Comparison of ENCODE assay signal across 8 cellular contexts in the genomic region with DNA sequence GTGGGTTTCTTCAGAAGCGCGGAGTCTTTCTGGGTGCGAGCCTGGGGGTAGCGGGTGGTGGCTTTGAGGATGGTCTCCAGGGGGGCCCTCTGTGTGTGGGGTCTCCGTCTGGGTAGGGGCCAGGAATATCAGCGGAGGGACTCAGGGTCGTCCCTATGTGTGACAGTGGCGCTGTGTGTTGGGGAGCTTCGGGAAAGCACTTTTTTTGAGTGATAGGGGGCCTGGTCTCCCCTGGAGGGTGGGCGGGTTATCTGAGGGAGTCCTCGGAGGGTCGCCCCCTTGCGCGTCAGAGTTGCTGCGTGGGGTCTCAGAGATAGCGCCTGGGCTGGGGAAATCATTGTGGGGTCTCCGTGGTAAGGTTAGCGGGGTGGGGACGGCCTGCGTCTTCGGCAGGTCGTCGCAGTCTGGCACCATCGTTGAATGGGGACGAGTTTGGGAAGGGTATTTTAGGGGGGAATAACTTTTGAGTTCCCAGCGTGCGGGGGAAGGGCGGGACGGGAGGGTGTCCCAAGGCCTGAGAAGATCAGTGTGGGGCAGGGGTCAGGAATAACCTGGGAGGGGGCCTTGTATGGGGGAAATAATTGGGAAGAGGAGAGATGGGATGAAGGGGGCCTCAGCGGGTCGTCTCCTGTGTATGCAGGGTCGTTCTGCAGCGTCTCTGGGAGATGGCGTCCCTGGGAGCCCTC. TPM values are rescaled to one million over a fixed set of nuclear protein-coding genes. Genes with fewer than 3 reads are reported as not detected.
DNase-seq lines count a peak whose midpoint lies in the region; ATAC-seq and TF ChIP-seq lines count a peak whose summit lies in the region.

No MANE protein-coding gene starts in this region.

- H3K4me1 ChIP-seq in esophagus squamous epithelium (peaks cover 24 to 59% (median 25%) of the 10 kb centered on the region in 3 donors), osteoblast (ENCODE audit: insufficient read depth, low read length) (peaks cover 31% of the 10 kb centered on the region)

- peak overlapping the region; percentile 97 for H3K4me3 Mint-ChIP-seq in activated CD4-positive, alpha-beta T cell treated with anti-CD3 and anti-CD28 coated beads, Interleukin-2, amount 10 ng/mL, durations not matched to agents 7 days and 5 days

- no peaks in the 10 kb centered on the region for H3K9me3 Mint-ChIP-seq in activated CD4-positive, alpha-beta T cell treated with anti-CD3 and anti-CD28 coated beads, Interleukin-2, amount 10 ng/mL, durations not matched to agents 7 days and 5 days

- H3K36me3 ChIP-seq in esophagus squamous epithelium (peaks cover 0 to 8% (median 4%) of the 10 kb centered on the region in 3 donors), osteoblast (ENCODE audit: insufficient read depth, low read length) (no peaks in the 10 kb centered on the region)

- no peak for ATAC-seq in HG03378 (IDR thresholded peaks at IDR 0.05; ENCODE audit: unreplicated experiment)

- H3K4me1 Mint-ChIP-seq in activated CD4-positive, alpha-beta T cell treated with anti-CD3 and anti-CD28 coated beads, Interleukin-2, amount 10 ng/mL, durations not matched to agents 7 days and 5 days = peaks cover 20% of the 10 kb centered on the region

- CTCF ChIA-PET in activated CD4-positive, alpha-beta T cell treated with anti-CD3 and anti-CD28 coated beads, Interleukin-2, amount 10 ng/mL, durations not matched to agents 7 days and 5 days (lab: Charles Lee) = interaction anchor here (1.0 to 1.9 kb wide), 4 partner anchors 13 to 186 kb away, joined by 3 to 6 read pairs (median 6); partner anchors contain the start of gene NACC1

- H3K4me3 ChIP-seq in esophagus squamous epithelium (peak overlapping the region; percentile 85 to 99 (median 94)), osteoblast (ENCODE audit: insufficient read depth, low read length) (peak overlapping the region; percentile 97)

- H4K20me1 ChIP-seq in osteoblast (ENCODE audit: insufficient read depth, low read length) = peaks cover 17% of the 10 kb centered on the region

- peak; percentile 17 for DNase-seq in activated gamma-delta T cell treated with Interleukin-2 at 50 U/mL for 16 hours
- DNase-seq in activated gamma-delta T cell (lab: John Stamatoyannopoulos, UW) = no peak
- DNase-seq in activated CD4-positive, alpha-beta T cell treated with anti-CD3 and anti-CD28 coated beads, Interleukin-2, amount 10 ng/mL, durations not matched to agents 7 days and 5 days = peak; percentile 35
- no peak for DNase-seq in esophagus squamous epithelium (lab: John Stamatoyannopoulos, UW)
- DNase-seq in osteoblast (ENCODE audit: insufficient read length, low spot score, missing footprints) = peak; percentile 74
- DNase-seq in midbrain (lab: John Stamatoyannopoulos, UW) = no peak
- DNase-seq in OCI-M1 (lab: John Stamatoyannopoulos, UW) = no peak

- H3K79me2 ChIP-seq in osteoblast (ENCODE audit: insufficient read depth, low read length) = peaks cover 51% of the 10 kb centered on the region

- H3K27ac ChIP-seq in esophagus squamous epithelium (peak overlapping the region; percentile 96 to 100 (median 100)), osteoblast (ENCODE audit: low read depth, low read length) (peak overlapping the region; percentile 96)

- WGBS in esophagus squamous epithelium, 2 donors = 0% methylated on average over 7 to 19 of the region's 34 CpGs

- peak overlapping the region; percentile 44 for H2AFZ ChIP-seq in osteoblast (ENCODE audit: low read length)

- H3K9me3 ChIP-seq in esophagus squamous epithelium (no peaks in the 10 kb centered on the region), osteoblast (ENCODE audit: low read depth, low read length) (no peaks in the 10 kb centered on the region)

- peak overlapping the region; percentile 97 for H3K4me2 ChIP-seq in osteoblast (ENCODE audit: insufficient read depth, low read length)

- TF ChIP-seq CTCF in esophagus squamous epithelium (IDR thresholded peaks at IDR 0.05) (no peak), osteoblast (IDR thresholded peaks at IDR 0.05; ENCODE audit: extremely low read depth, low read depth, low read length) (no peak)

- POLR2A ChIA-PET in activated CD4-positive, alpha-beta T cell treated with anti-CD3 and anti-CD28 coated beads, Interleukin-2, amount 10 ng/mL, durations not matched to agents 7 days and 5 days (lab: Charles Lee) = no interaction called here

- H3K27me3 ChIP-seq in esophagus squamous epithelium (no peaks in the 10 kb centered on the region), osteoblast (ENCODE audit: insufficient read depth, low read length) (no peaks in the 10 kb centered on the region)

- H3K27ac Mint-ChIP-seq in activated CD4-positive, alpha-beta T cell treated with anti-CD3 and anti-CD28 coated beads, Interleukin-2, amount 10 ng/mL, durations not matched to agents 7 days and 5 days = peak overlapping the region; percentile 91

- no peak for TF ChIP-seq POLR2A in esophagus squamous epithelium (IDR thresholded peaks at IDR 0.05)

- intact Hi-C loops in esophagus squamous epithelium (cut with DNase I) = no loop called here

- H3K36me3 Mint-ChIP-seq in activated CD4-positive, alpha-beta T cell treated with anti-CD3 and anti-CD28 coated beads, Interleukin-2, amount 10 ng/mL, durations not matched to agents 7 days and 5 days (ENCODE audit: low read depth) = peaks cover 29% of the 10 kb centered on the region

- no peaks in the 10 kb centered on the region for H3K27me3 Mint-ChIP-seq in activated CD4-positive, alpha-beta T cell treated with anti-CD3 and anti-CD28 coated beads, Interleukin-2, amount 10 ng/mL, durations not matched to agents 7 days and 5 days

RNA-seq across cellular contexts. Expression of gene IER2, which starts 0.9 kb away (rescaled TPM):
- total RNA-seq in activated CD4-positive, alpha-beta T cell treated with anti-CD3 and anti-CD28 coated beads, Interleukin-2, amount 10 ng/mL, durations not matched to agents 7 days and 5 days = 100 to 1,000 TPM; 167 to 188 TPM
- total RNA-seq in esophagus squamous epithelium (100 to 1,000 TPM in 1 of 4 donors, 10 to 100 TPM in 3; 46.5 to 118 (median 76.9) TPM), osteoblast (14.8 and 15.9 TPM in 2 replicates)

RNA-seq across cellular contexts. Expression of gene STX10, which starts 0.9 kb away (rescaled TPM):
- total RNA-seq in activated CD4-positive, alpha-beta T cell treated with anti-CD3 and anti-CD28 coated beads, Interleukin-2, amount 10 ng/mL, durations not matched to agents 7 days and 5 days = 10 to 100 TPM; 62.3 to 65.0 TPM
- total RNA-seq in esophagus squamous epithelium (10 to 100 TPM; 50.3 to 80.4 (median 69.3) TPM), osteoblast (78.4 and 81.1 TPM in 2 replicates)

RNA-seq across cellular contexts. Expression of gene NACC1, which starts 33.0 kb away (rescaled TPM):
- 10 to 100 TPM; 57.8 to 63.8 TPM for total RNA-seq in activated CD4-positive, alpha-beta T cell treated with anti-CD3 and anti-CD28 coated beads, Interleukin-2, amount 10 ng/mL, durations not matched to agents 7 days and 5 days
- total RNA-seq in esophagus squamous epithelium (10 to 100 TPM; 26.7 to 45.5 (median 37.1) TPM), osteoblast (53.9 and 62.5 TPM in 2 replicates)

RNA-seq across cellular contexts. Expression of gene TRMT1, which starts 34.5 kb away (rescaled TPM):
- 10 to 100 TPM; 44.7 to 58.3 TPM for total RNA-seq in activated CD4-positive, alpha-beta T cell treated with anti-CD3 and anti-CD28 coated beads, Interleukin-2, amount 10 ng/mL, durations not matched to agents 7 days and 5 days
- 10 to 100 TPM; 19.4 to 42.5 (median 29.0) TPM for total RNA-seq in esophagus squamous epithelium
- total RNA-seq in osteoblast = 18.6 and 29.7 TPM in 2 replicates

RNA-seq across cellular contexts. Expression of gene LYL1, which starts 48.4 kb away (rescaled TPM):
- total RNA-seq in activated CD4-positive, alpha-beta T cell treated with anti-CD3 and anti-CD28 coated beads, Interleukin-2, amount 10 ng/mL, durations not matched to agents 7 days and 5 days = 1 to 10 TPM; 2.3 to 2.5 TPM
- total RNA-seq in esophagus squamous epithelium (10 to 100 TPM in 1 of 4 donors, 1 to 10 TPM in 3; 2.1 to 13.0 (median 3.9) TPM), osteoblast (0.29 and 0.36 TPM in 2 replicates)

Comparison
In these comparisons a context has a peak if more than half of its experiments do, and no peak if none do; other contexts are left out.
1. DNase-seq: peak in activated gamma-delta T cell treated with Interleukin-2 at 50 U/mL for 16 hours (single experiment), activated CD4-positive, alpha-beta T cell treated with anti-CD3 and anti-CD28 coated beads, Interleukin-2, amount 10 ng/mL, durations not matched to agents 7 days and 5 days (single experiment) and osteoblast (single experiment); none in activated gamma-delta T cell (single experiment), esophagus squamous epithelium (single experiment), midbrain (single experiment) and OCI-M1 (single experiment).